10 cellular contexts compared by ENCODE assay signal in the genomic region with DNA sequence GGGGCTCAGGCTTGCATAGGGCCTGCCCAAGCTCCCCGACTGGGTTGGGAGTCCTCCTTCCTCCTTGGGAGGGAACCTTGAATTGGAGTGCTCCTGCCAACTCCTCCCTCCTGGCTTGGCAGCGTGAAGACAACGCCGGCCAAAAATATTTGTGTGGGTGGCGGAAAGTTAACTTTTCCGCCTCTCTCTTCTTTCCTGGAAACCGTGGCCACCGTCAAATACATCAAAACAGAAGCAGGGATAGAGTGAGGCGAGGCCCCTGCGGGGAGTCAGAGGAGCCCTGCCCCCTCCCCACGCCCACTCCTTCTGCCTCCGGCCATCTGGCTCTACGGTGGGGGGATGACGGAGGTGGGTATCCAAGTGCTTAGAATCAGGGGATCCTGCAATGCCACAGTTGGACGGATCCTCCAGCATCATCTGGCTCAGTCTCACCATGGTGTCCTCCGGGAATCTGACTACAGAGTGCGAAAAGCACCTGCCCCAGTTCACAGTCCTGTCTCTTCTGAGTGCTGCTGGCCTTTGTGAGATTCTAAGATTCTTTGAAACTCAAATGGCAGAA. TPM values are rescaled to one million over a fixed set of nuclear protein-coding genes. Genes with fewer than 3 reads are reported as not detected.
DNase-seq lines count a peak whose midpoint lies in the region; ATAC-seq and TF ChIP-seq lines count a peak whose summit lies in the region.
"Had no signal": no experiment of that assay in that cellular context is flagged by ENCODE, and none has a peak within 500 bp of the region (broad histone marks: within the 10 kb centered on the region; RNA-seq: fewer than 3 reads in every experiment).

No MANE protein-coding gene starts in this region.

- H3K9me3 Mint-ChIP-seq in glutamatergic neuron (ENCODE audit: unreplicated experiment): peaks cover 8% of the 10 kb centered on the region
- H3K9me3 Mint-ChIP-seq: CD4-positive, alpha-beta memory T cell; type B pancreatic cell had no signal

- ATAC-seq in psoas muscle (peak in 1 of 4 donors; percentile 25), HG03378 (IDR thresholded peaks at IDR 0.05; ENCODE audit: unreplicated experiment) (no peak)

- no peak overlapping the region for H3K4me3 ChIP-seq in psoas muscle

- DNase-seq in glutamatergic neuron (peak; percentile 81), psoas muscle (peak in 1 of 2 donors; percentile 51), MV-4-11 (lab: John Stamatoyannopoulos, UW) (no peak)
- DNase-seq in activated CD4-positive, alpha-beta T cell treated with anti-CD3 and anti-CD28 coated beads for 48 hours: no peak
- DNase-seq in activated CD8-positive, alpha-beta memory T cell treated with anti-CD3 and anti-CD28 coated beads, Interleukin-2, amount 50 U/mL, for 4 hours: no peak
- DNase-seq: CD4-positive, alpha-beta memory T cell had no signal

- TF ChIP-seq CTCF in C4-2B (conservative IDR thresholded peaks at IDR 0.05) (no peak), VCaP (conservative IDR thresholded peaks at IDR 0.05) (no peak), glutamatergic neuron (IDR thresholded peaks at IDR 0.05; ENCODE audit: partially characterized antibody, unreplicated experiment) (no peak), psoas muscle (IDR thresholded peaks at IDR 0.05) (no peak)

- peaks cover 39% of the 10 kb centered on the region for H3K4me1 Mint-ChIP-seq in glutamatergic neuron (ENCODE audit: low read depth, unreplicated experiment)

- H3K27ac ChIP-seq in C4-2B (peak overlapping the region; percentile 18), VCaP (peak overlapping the region; percentile 70), psoas muscle (peak overlapping the region; percentile 98)

- H3K9me3 ChIP-seq in psoas muscle: no peaks in the 10 kb centered on the region

- no peaks in the 10 kb centered on the region for H3K27me3 ChIP-seq in psoas muscle (ENCODE audit: insufficient read depth in 3 of 3, low read length in 2 of 3)

- no peaks in the 10 kb centered on the region for H3K36me3 ChIP-seq in psoas muscle (ENCODE audit: insufficient read depth in 1 of 2, low read depth in 1 of 2)

- intact Hi-C loops in psoas muscle (cut with DNase I): no loop called here

- H3K36me3 Mint-ChIP-seq in glutamatergic neuron (ENCODE audit: unreplicated experiment): no peaks in the 10 kb centered on the region
- H3K36me3 Mint-ChIP-seq: CD4-positive, alpha-beta memory T cell had no signal

- peak overlapping the region; percentile 87 for H3K27ac Mint-ChIP-seq in glutamatergic neuron (ENCODE audit: unreplicated experiment)

- peak overlapping the region; percentile 78 for H3K4me3 Mint-ChIP-seq in glutamatergic neuron (ENCODE audit: unreplicated experiment)
- H3K4me3 Mint-ChIP-seq: CD4-positive, alpha-beta memory T cell; type B pancreatic cell had no signal

- H3K27me3 Mint-ChIP-seq in glutamatergic neuron (ENCODE audit: unreplicated experiment): peaks cover 14% of the 10 kb centered on the region

- peaks cover 90% of the 10 kb centered on the region for H3K4me1 ChIP-seq in psoas muscle

- 7 to 9% (median 7%) methylated on average over 17 of the region's 17 CpGs for WGBS in psoas muscle, 3 donors

RNA-seq across cellular contexts. Expression of a gene that starts 25.2 kb away (rescaled TPM):
- 16.1 TPM for total RNA-seq in glutamatergic neuron (ENCODE audit: unreplicated experiment)
- 100 to 1,000 TPM; 447 to 745 (median 673) TPM for total RNA-seq in psoas muscle
- 100 to 1,000 TPM; 136 to 855 (median 503) TPM for polyA plus RNA-seq in psoas muscle
- polyA plus RNA-seq: CD4-positive, alpha-beta memory T cell had no signal

RNA-seq across cellular contexts. Expression of a gene that starts 45.8 kb away (rescaled TPM):
- total RNA-seq in glutamatergic neuron (ENCODE audit: unreplicated experiment) (0.64 TPM), psoas muscle (100 to 1,000 TPM in 1 of 4 donors, 10 to 100 TPM in 3; 29.7 to 110 (median 31.7) TPM)
- polyA plus RNA-seq in psoas muscle: 10 to 100 TPM in 2 of 3 donors, 1 to 10 TPM in 1; 3.0 to 14.5 (median 14.5) TPM
- total RNA-seq: CD4-positive, alpha-beta memory T cell had no signal
- polyA plus RNA-seq: CD4-positive, alpha-beta memory T cell had no signal

Comparison
In these comparisons a context has a peak if more than half of its experiments do, and no peak if none do; other contexts are left out.
1. H3K27ac ChIP-seq: peak in every context shown above with its lines; median percentile 98 in psoas muscle; 70 in VCaP; 18 in C4-2B.
2. RNA of a gene that starts 25.2 kb away (total RNA-seq): 447 to 745 TPM in psoas muscle; 16.1 TPM in glutamatergic neuron (single experiment); every median in the first group is over 10 times any median in the second.
3. RNA of a gene that starts 45.8 kb away (total RNA-seq): 29.7 to 110 TPM in psoas muscle; 0.64 TPM in glutamatergic neuron (single experiment); every median in the first group is over 10 times any median in the second.